ENCODE assay signal across 8 cellular contexts in genomic region chr16:30377812-30378235, GRCh38. TPM values are rescaled to one million over a fixed set of nuclear protein-coding genes. Genes with fewer than 3 reads are reported as not detected.
DNase-seq lines count a peak whose midpoint lies in the region; ATAC-seq and TF ChIP-seq lines count a peak whose summit lies in the region.

No MANE protein-coding gene starts in this region.

- intact Hi-C loops in adrenal gland (cut with DNase I) (no loop called here), left ventricle myocardium inferior (cut with micrococcal nuclease) (no loop called here), upper lobe of right lung (cut with DNase I) (no loop called here)

- no peaks in the 10 kb centered on the region for H3K36me3 ChIP-seq in SU-DHL-6 (ENCODE audit: low read length)
- no peaks in the 10 kb centered on the region for H3K36me3 ChIP-seq in adrenal gland (replicated peaks in 1 of 2)
- H3K36me3 ChIP-seq in left ventricle myocardium inferior, result no peaks in the 10 kb centered on the region
- no peaks in the 10 kb centered on the region for H3K36me3 ChIP-seq in upper lobe of right lung

- H3F3A ChIP-seq in SU-DHL-6 (ENCODE audit: insufficient read depth), result peaks cover 22% of the 10 kb centered on the region

- H3K4me1 ChIP-seq in adrenal gland (replicated peaks in 1 of 2), result peaks cover 9 to 18% of the 10 kb centered on the region in 2 donors
- H3K4me1 ChIP-seq in left ventricle myocardium inferior, result peaks cover 20% of the 10 kb centered on the region
- H3K4me1 ChIP-seq in upper lobe of right lung, result peaks cover 16% of the 10 kb centered on the region

- H3K27me3 ChIP-seq in SU-DHL-6 (ENCODE audit: low read length), result no peaks in the 10 kb centered on the region
- H3K27me3 ChIP-seq in adrenal gland, result no peaks in the 10 kb centered on the region
- no peaks in the 10 kb centered on the region for H3K27me3 ChIP-seq in left ventricle myocardium inferior (ENCODE audit: low read depth)
- no peaks in the 10 kb centered on the region for H3K27me3 ChIP-seq in upper lobe of right lung

- H3K9ac ChIP-seq in SU-DHL-6 (ENCODE audit: low read length), result peak overlapping the region; percentile 73

- WGBS in adrenal gland, 4 donors, result 0 to 17% (median 0%) methylated on average over 1 to 39 of the region's 39 CpGs

- peak overlapping the region; percentile 50 for H2AFZ ChIP-seq in SU-DHL-6 (ENCODE audit: low read depth, low read length, severe bottlenecking)

- H3K27me3 Mint-ChIP-seq in HFFc6 (ENCODE audit: insufficient read depth), result peaks cover 1% of the 10 kb centered on the region
- no peaks in the 10 kb centered on the region for H3K27me3 Mint-ChIP-seq in progenitor cell of endocrine pancreas

- no peaks in the 10 kb centered on the region for H3K9me3 Mint-ChIP-seq in HFFc6
- H3K9me3 Mint-ChIP-seq in progenitor cell of endocrine pancreas (ENCODE audit: low read depth), result no peaks in the 10 kb centered on the region

- ATAC-seq in upper lobe of right lung, result peak; percentile 78

- H3K4me2 ChIP-seq in SU-DHL-6 (ENCODE audit: low read depth, low read length, poor library complexity, severe bottlenecking), result peak overlapping the region; percentile 95

- peak overlapping the region; percentile 100 for H3K27ac Mint-ChIP-seq in HFFc6
- H3K27ac Mint-ChIP-seq in progenitor cell of endocrine pancreas, result peak overlapping the region; percentile 99

- no peaks in the 10 kb centered on the region for H3K9me2 ChIP-seq in SU-DHL-6 (replicated peaks; ENCODE audit: insufficient read depth, low read length)

- peak; percentile 81 for DNase-seq in GM03348 (ENCODE audit: low spot score)
- DNase-seq in HFFc6, result peak; percentile 73
- DNase-seq in NCI-H1092 treated with DMSO at 0.1 percent for 48 hours (lab: John Stamatoyannopoulos, UW), result peak; percentile 89
- DNase-seq in adrenal gland, result peak; percentile 90 to 98 (median 94)
- peak; percentile 95 for DNase-seq in left ventricle myocardium inferior
- DNase-seq in progenitor cell of endocrine pancreas (ENCODE audit: low spot score, unreplicated experiment), result no peak
- peak; percentile 98 for DNase-seq in upper lobe of right lung

- H3K9me3 ChIP-seq in SU-DHL-6 (ENCODE audit: insufficient read depth, low read length) (no peaks in the 10 kb centered on the region), adrenal gland (replicated peaks in 1 of 3) (no peaks in the 10 kb centered on the region), left ventricle myocardium inferior (replicated peaks) (no peaks in the 10 kb centered on the region), upper lobe of right lung (no peaks in the 10 kb centered on the region)

- H3K36me3 Mint-ChIP-seq in HFFc6 (ENCODE audit: low read depth) (peaks cover 5% of the 10 kb centered on the region), progenitor cell of endocrine pancreas (ENCODE audit: insufficient read depth) (peaks cover 2% of the 10 kb centered on the region)

- H3K4me1 Mint-ChIP-seq in HFFc6 (ENCODE audit: low read depth) (peaks cover 24% of the 10 kb centered on the region), progenitor cell of endocrine pancreas (ENCODE audit: low read depth) (peaks cover 11% of the 10 kb centered on the region)

- peak; percentile 64 to 67 for TF ChIP-seq POLR2A in adrenal gland (IDR thresholded peaks at IDR 0.05)

- peak overlapping the region; percentile 91 for H3K27ac ChIP-seq in SU-DHL-6 (ENCODE audit: low read depth, low read length)
- peak overlapping the region; percentile 98 to 100 (median 100) for H3K27ac ChIP-seq in adrenal gland
- H3K27ac ChIP-seq in left ventricle myocardium inferior (replicated peaks), result peak overlapping the region; percentile 100
- peak overlapping the region; percentile 100 for H3K27ac ChIP-seq in upper lobe of right lung

- H3K4me3 Mint-ChIP-seq in HFFc6 (peak overlapping the region; percentile 97), progenitor cell of endocrine pancreas (ENCODE audit: low read depth) (peak overlapping the region; percentile 93)

- H3K4me3 ChIP-seq in SU-DHL-6 (ENCODE audit: insufficient read depth, low read length, poor library complexity, severe bottlenecking), result peak overlapping the region; percentile 60
- H3K4me3 ChIP-seq in adrenal gland, result peak overlapping the region in 2 of 4 donors; percentile 48 to 76
- H3K4me3 ChIP-seq in left ventricle myocardium inferior, result peak overlapping the region; percentile 77
- peak overlapping the region; percentile 66 for H3K4me3 ChIP-seq in upper lobe of right lung

- TF ChIP-seq CTCF in HFFc6 (IDR thresholded peaks at IDR 0.05) (no peak), SU-DHL-6 (IDR thresholded peaks at IDR 0.05; ENCODE audit: insufficient read depth, low read length, poor library complexity, severe bottlenecking) (no peak), adrenal gland (IDR thresholded peaks at IDR 0.05) (no peak), left ventricle myocardium inferior (IDR thresholded peaks at IDR 0.05; ENCODE audit: borderline replicate concordance) (no peak), progenitor cell of endocrine pancreas (IDR thresholded peaks at IDR 0.05; ENCODE audit: unreplicated experiment) (no peak), upper lobe of right lung (IDR thresholded peaks at IDR 0.05) (no peak)

- H3K79me2 ChIP-seq in SU-DHL-6 (ENCODE audit: insufficient read depth, low read length), result peaks cover 13% of the 10 kb centered on the region

- H4K20me1 ChIP-seq in SU-DHL-6 (ENCODE audit: low read depth, low read length), result no peaks in the 10 kb centered on the region

RNA-seq across cellular contexts. Expression of gene MYL11, which starts 3.2 kb away (rescaled TPM):
- total RNA-seq in HFFc6 (2021; fragmentation: NEBNext Ultra II Directional; extraction: Animal tissue kit (Norgen Biotek cat#: 25700)), result 1 to 10 TPM in 1 of 6 experiments, under 1 TPM in 2, not detected in 3; 0.77 to 1.2 (median 0.82) TPM
- total RNA-seq in adrenal gland (1 to 10 TPM in 1 of 8 donors, not detected in 7; 2.9 TPM), left ventricle myocardium inferior (not detected), progenitor cell of endocrine pancreas (2.6 and 3.5 TPM in 2 replicates), upper lobe of right lung (not detected)
- 1 to 10 TPM in 1 of 3 donors, not detected in 2; 2.7 TPM for polyA plus RNA-seq in adrenal gland

RNA-seq across cellular contexts. Expression of gene SEPTIN1, which starts 4.5 kb away (rescaled TPM):
- 1 to 10 TPM; 1.5 to 2.8 (median 1.8) TPM for total RNA-seq in HFFc6 (2021; fragmentation: NEBNext Ultra II Directional; extraction: Animal tissue kit (Norgen Biotek cat#: 25700))
- total RNA-seq in adrenal gland, result 1 to 10 TPM in 7 of 8 donors, not detected in 1; 1.0 to 5.5 (median 2.8) TPM
- polyA plus RNA-seq in adrenal gland, result 10 to 100 TPM in 1 of 3 donors, 1 to 10 TPM in 1, under 1 TPM in 1; 0.75 to 19.8 (median 9.3) TPM
- 1.3 TPM for total RNA-seq in left ventricle myocardium inferior
- total RNA-seq in progenitor cell of endocrine pancreas, result 2.0 and 2.3 TPM in 2 replicates
- total RNA-seq in upper lobe of right lung, result 8.6 TPM

RNA-seq across cellular contexts. Expression of gene TBC1D10B, which starts 7.5 kb away (rescaled TPM):
- 10 to 100 TPM; 44.6 to 51.6 (median 46.3) TPM for total RNA-seq in HFFc6 (2021; fragmentation: NEBNext Ultra II Directional; extraction: Animal tissue kit (Norgen Biotek cat#: 25700))
- total RNA-seq in adrenal gland, result 10 to 100 TPM; 37.6 to 67.7 (median 45.4) TPM
- polyA plus RNA-seq in adrenal gland, result 10 to 100 TPM; 33.7 to 65.4 (median 44.3) TPM
- 23.3 TPM for total RNA-seq in left ventricle myocardium inferior
- total RNA-seq in progenitor cell of endocrine pancreas, result 51.0 and 51.8 TPM in 2 replicates
- 36.0 TPM for total RNA-seq in upper lobe of right lung

RNA-seq across cellular contexts. Expression of gene ZNF48, which starts 17.4 kb away (rescaled TPM):
- 1 to 10 TPM; 5.3 to 7.9 (median 6.1) TPM for total RNA-seq in HFFc6 (2021; fragmentation: NEBNext Ultra II Directional; extraction: Animal tissue kit (Norgen Biotek cat#: 25700))
- total RNA-seq in adrenal gland (10 to 100 TPM in 3 of 8 donors, 1 to 10 TPM in 5; 7.3 to 23.8 (median 9.0) TPM), left ventricle myocardium inferior (5.0 TPM), progenitor cell of endocrine pancreas (59.7 and 62.6 TPM in 2 replicates), upper lobe of right lung (6.1 TPM)
- polyA plus RNA-seq in adrenal gland, result 1 to 10 TPM; 2.6 to 5.6 (median 4.2) TPM

RNA-seq across cellular contexts. Expression of gene CD2BP2, which starts 22.7 kb away (rescaled TPM):
- 10 to 100 TPM; 76.2 to 91.0 (median 80.4) TPM for total RNA-seq in HFFc6 (2021; fragmentation: NEBNext Ultra II Directional; extraction: Animal tissue kit (Norgen Biotek cat#: 25700))
- total RNA-seq in adrenal gland, result 10 to 100 TPM; 27.5 to 95.8 (median 80.3) TPM
- polyA plus RNA-seq in adrenal gland, result 10 to 100 TPM; 53.5 to 95.6 (median 58.0) TPM
- total RNA-seq in left ventricle myocardium inferior, result 29.8 TPM
- total RNA-seq in progenitor cell of endocrine pancreas, result 76.9 and 78.8 TPM in 2 replicates
- total RNA-seq in upper lobe of right lung, result 51.5 TPM
